10 cellular contexts compared by ENCODE assay signal in the genomic region with DNA sequence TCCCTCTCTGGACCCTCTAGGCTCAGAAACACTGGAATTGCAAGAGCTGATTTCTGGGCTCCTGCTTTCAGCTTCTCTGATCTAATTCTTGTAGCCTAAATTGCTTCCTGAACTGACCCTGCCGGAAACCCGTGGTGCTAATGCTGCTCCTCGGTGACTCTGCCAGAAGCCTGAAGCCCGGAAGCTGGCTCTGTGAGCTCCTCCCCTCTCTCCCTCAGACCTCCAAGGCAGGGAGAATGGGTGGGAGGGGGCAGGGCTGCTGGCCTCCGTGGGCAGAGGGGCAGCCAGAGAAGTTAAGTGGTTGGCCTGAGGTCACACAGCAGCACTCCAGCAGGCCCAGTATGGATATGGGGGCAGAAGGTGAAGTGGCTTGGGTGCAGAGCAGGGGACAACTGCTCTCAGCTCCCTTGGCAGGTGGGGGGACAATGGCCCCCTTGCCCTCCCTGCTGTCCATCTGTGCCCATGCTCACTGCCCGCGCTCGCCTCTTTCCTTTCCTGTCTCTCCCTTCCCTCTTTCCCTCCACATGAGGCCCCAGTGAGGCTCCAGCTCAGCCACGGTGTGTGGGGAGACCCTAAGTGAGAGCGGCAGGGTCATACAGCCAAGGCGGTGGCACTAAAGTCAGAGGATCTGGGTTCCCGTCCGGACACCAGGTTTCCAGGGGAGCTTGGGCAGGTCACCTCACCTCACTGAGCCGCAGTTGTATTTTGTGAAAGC. TPM values are rescaled to one million over a fixed set of nuclear protein-coding genes. Genes with fewer than 3 reads are reported as not detected.
DNase-seq lines count a peak whose midpoint lies in the region; ATAC-seq and TF ChIP-seq lines count a peak whose summit lies in the region.
"Had no signal": no experiment of that assay in that cellular context is flagged by ENCODE, and none has a peak within 500 bp of the region (broad histone marks: within the 10 kb centered on the region; RNA-seq: fewer than 3 reads in every experiment).

No MANE protein-coding gene starts in this region.

- CTCF ChIA-PET in A673 (lab: Charles Lee) (interaction anchor here (0.8 kb wide), 1 partner anchor 8 kb away, joined by 4 read pairs; no protein-coding TSS in a partner anchor), OCI-LY7 (lab: Charles Lee; ENCODE audit: unreplicated experiment) (no interaction called here)

- no peaks in the 10 kb centered on the region for H3K36me3 Mint-ChIP-seq in T-helper 17 cell (ENCODE audit: low read depth)
- peaks cover 0 to 3% (median 0%) of the 10 kb centered on the region in 3 donors for H3K36me3 Mint-ChIP-seq in naive thymus-derived CD8-positive, alpha-beta T cell

- ATAC-seq in T-helper 17 cell (peak; percentile 77), HG02852 (IDR thresholded peaks at IDR 0.05; ENCODE audit: unreplicated experiment) (no peak)
- peak; percentile 94 to 95 for ATAC-seq in naive thymus-derived CD8-positive, alpha-beta T cell

- no peaks in the 10 kb centered on the region for H3K27me3 Mint-ChIP-seq in T-helper 17 cell
- no peaks in the 10 kb centered on the region for H3K27me3 Mint-ChIP-seq in naive thymus-derived CD8-positive, alpha-beta T cell

- peaks cover 0 to 9% (median 0%) of the 10 kb centered on the region in 9 donors for H3K9me3 Mint-ChIP-seq in naive thymus-derived CD8-positive, alpha-beta T cell

- H3K9me3 ChIP-seq in A673 (ENCODE audit: low read depth, low read length, poor library complexity, severe bottlenecking): no peaks in the 10 kb centered on the region
- H3K9me3 ChIP-seq in T-helper 17 cell (ENCODE audit: control insufficient read depth, low read length, poor library complexity, severe bottlenecking): no peaks in the 10 kb centered on the region
- H3K9me3 ChIP-seq in colonic mucosa: no peaks in the 10 kb centered on the region
- H3K9me3 ChIP-seq in OCI-LY7 (ENCODE audit: low read length): peaks cover 7% of the 10 kb centered on the region; the same call in 1 of the 2 replicates

- no peak overlapping the region for H3K4me2 ChIP-seq in OCI-LY7 (ENCODE audit: low read length)

- DNase-seq in A673 (ENCODE audit: low spot score) (peak; percentile 41), T-helper 17 cell (peak; percentile 7 to 11 (median 8)), colonic mucosa (no peak), EL (no peak), OCI-LY7 (ENCODE audit: low spot score) (no peak), NCI-H2081 treated with DMSO at 0.1 percent for 48 hours (lab: John Stamatoyannopoulos, UW) (no peak)
- DNase-seq in naive thymus-derived CD8-positive, alpha-beta T cell: peak in 9 of 10 donors; percentile 18 to 79 (median 48)

- no peaks in the 10 kb centered on the region for H3K79me2 ChIP-seq in OCI-LY7 (ENCODE audit: insufficient read depth, low read depth, low read length)

- intact Hi-C loops in A673 (cut with micrococcal nuclease; ENCODE audit: unreplicated experiment): no loop called here
- intact Hi-C loops in colonic mucosa (cut with DNase I): no loop called here
- intact Hi-C loops in OCI-LY7 (cut with micrococcal nuclease; ENCODE audit: unreplicated experiment): no loop called here

- H3K27ac ChIP-seq in A673 (ENCODE audit: low read depth, low read length, poor library complexity, severe bottlenecking) (no peak overlapping the region), colonic mucosa (peak overlapping the region; percentile 50), OCI-LY7 (ENCODE audit: low read depth, low read length, poor library complexity, severe bottlenecking) (no peak overlapping the region)
- H3K27ac ChIP-seq: C4-2B had no signal

- H3K4me1 Mint-ChIP-seq in T-helper 17 cell: peaks cover 14% of the 10 kb centered on the region
- peaks cover 16 to 42% (median 25%) of the 10 kb centered on the region in 4 donors for H3K4me1 Mint-ChIP-seq in naive thymus-derived CD8-positive, alpha-beta T cell

- no peaks in the 10 kb centered on the region for H3K4me1 ChIP-seq in A673 (ENCODE audit: insufficient read depth, low read length, poor library complexity, severe bottlenecking)
- H3K4me1 ChIP-seq in colonic mucosa: peaks cover 45% of the 10 kb centered on the region
- no peaks in the 10 kb centered on the region for H3K4me1 ChIP-seq in OCI-LY7 (ENCODE audit: insufficient read depth, low read length, poor library complexity, severe bottlenecking)

- no peak overlapping the region for H2AFZ ChIP-seq in OCI-LY7 (ENCODE audit: low read length)

- H3K27me3 ChIP-seq in A673 (replicated peaks; ENCODE audit: insufficient read depth, low read depth, low read length, poor library complexity) (no peaks in the 10 kb centered on the region), colonic mucosa (no peaks in the 10 kb centered on the region)

- no peaks in the 10 kb centered on the region for H3K36me3 ChIP-seq in A673 (ENCODE audit: insufficient read depth, low read length, poor library complexity, severe bottlenecking)
- no peaks in the 10 kb centered on the region for H3K36me3 ChIP-seq in colonic mucosa
- H3K36me3 ChIP-seq in OCI-LY7 (ENCODE audit: insufficient read depth, low read length): no peaks in the 10 kb centered on the region

- BruUV-seq in A673 (replicated peaks; lab: Mats Ljungman, UMichigan) (no TSS peak), OCI-LY7 (replicated peaks; lab: Mats Ljungman, UMichigan) (no TSS peak)

- H3K27ac Mint-ChIP-seq in T-helper 17 cell: peak overlapping the region; percentile 85
- peak overlapping the region; percentile 96 to 99 (median 98) for H3K27ac Mint-ChIP-seq in naive thymus-derived CD8-positive, alpha-beta T cell

- H3K9me2 ChIP-seq in OCI-LY7 (ENCODE audit: insufficient read depth, low read length): no peaks in the 10 kb centered on the region

- H4K20me1 ChIP-seq in OCI-LY7 (ENCODE audit: insufficient read depth, low read length): no peaks in the 10 kb centered on the region

- H3K4me3 ChIP-seq in A673 (ENCODE audit: low read depth, low read length, poor library complexity, severe bottlenecking): no peak overlapping the region
- H3K4me3 ChIP-seq in colonic mucosa: no peak overlapping the region
- H3K4me3 ChIP-seq in OCI-LY7 (ENCODE audit: low read depth, low read length, poor library complexity, severe bottlenecking): no peak overlapping the region

- H3K9ac ChIP-seq in colonic mucosa (ENCODE audit: low read depth in 2 of 2, low read length in 2 of 2): peak overlapping the region; percentile 67 to 75

- POLR2A ChIA-PET in A673 (lab: Charles Lee; ENCODE audit: low non-redundant PET) (interaction anchor here (0.6 kb wide), 1 partner anchor 521 kb away, joined by 4 read pairs; no protein-coding TSS in a partner anchor), OCI-LY7 (lab: Charles Lee) (no interaction called here)
- POLR2A ChIA-PET in naive thymus-derived CD8-positive, alpha-beta T cell (lab: Charles Lee): interaction anchor here (1.0 to 2.8 kb wide), 5 partner anchors 9 to 35 kb away, joined by 4 to 25 read pairs (median 9); a partner anchor contains a TSS

- TF ChIP-seq CTCF in A673 (conservative IDR thresholded peaks at IDR 0.05; ENCODE audit: low read depth, low read length) (no peak), colonic mucosa (IDR thresholded peaks at IDR 0.05) (no peak), OCI-LY7 (conservative IDR thresholded peaks at IDR 0.05; ENCODE audit: low read length) (no peak)

- H3K4me3 Mint-ChIP-seq in T-helper 17 cell: peak overlapping the region; percentile 83
- peak overlapping the region; percentile 73 to 89 (median 86) for H3K4me3 Mint-ChIP-seq in naive thymus-derived CD8-positive, alpha-beta T cell

RNA-seq across cellular contexts. Expression of a gene that starts 16.2 kb away (rescaled TPM):
- total RNA-seq in A673 (2021): 4.3 and 7.0 TPM in 2 replicates
- total RNA-seq in T-helper 17 cell: 1 to 10 TPM; 2.5 to 3.0 TPM
- total RNA-seq in colonic mucosa: 100 to 1,000 TPM; 258 to 267 TPM
- total RNA-seq in naive thymus-derived CD8-positive, alpha-beta T cell: 1 to 10 TPM; 9.5 to 9.9 TPM
- polyA plus RNA-seq in naive thymus-derived CD8-positive, alpha-beta T cell: 10 to 100 TPM in 1 of 3 donors, 1 to 10 TPM in 2; 6.2 to 13.1 (median 7.5) TPM
- 0.98 and 1.4 TPM in 2 replicates for total RNA-seq in OCI-LY7 (2014; rRNA removed; shearing (Covaris generic))
- 1.5 TPM in 2 replicates for total RNA-seq in OCI-LY7 (2022)

RNA-seq across cellular contexts. Expression of a gene that starts 19.6 kb away (rescaled TPM):
- total RNA-seq in A673 (2021): not detected in 2 replicates
- total RNA-seq in T-helper 17 cell: not detected
- total RNA-seq in colonic mucosa: 10 to 100 TPM in 1 of 2 donors, 1 to 10 TPM in 1; 7.5 to 16.8 TPM
- 1 to 10 TPM in 1 of 2 experiments, not detected in 1; 1.1 TPM for total RNA-seq in naive thymus-derived CD8-positive, alpha-beta T cell
- polyA plus RNA-seq in naive thymus-derived CD8-positive, alpha-beta T cell: not detected
- not detected in 2 replicates for total RNA-seq in OCI-LY7 (2014; rRNA removed; shearing (Covaris generic))
- not detected in 2 replicates for total RNA-seq in OCI-LY7 (2022)
- total RNA-seq: kidney epithelial cell had no signal

RNA-seq across cellular contexts. Expression of a gene that starts 45.1 kb away (rescaled TPM):
- total RNA-seq in A673 (2021) (not detected in 2 replicates), T-helper 17 cell (1 to 10 TPM in 1 of 2 donors, under 1 TPM in 1; 0.57 to 1.7 TPM), colonic mucosa (1 to 10 TPM; 3.8 to 4.1 TPM), OCI-LY7 (2022) (not detected in 2 replicates)
- under 1 TPM; 0.18 to 0.30 TPM for total RNA-seq in naive thymus-derived CD8-positive, alpha-beta T cell
- not detected for polyA plus RNA-seq in naive thymus-derived CD8-positive, alpha-beta T cell
- total RNA-seq in OCI-LY7 (2014; rRNA removed; shearing (Covaris generic)): not detected in 2 replicates

RNA-seq across cellular contexts. Expression of a gene that starts 48.8 kb away (rescaled TPM):
- total RNA-seq in A673 (2021): not detected in 2 replicates
- not detected for total RNA-seq in T-helper 17 cell
- total RNA-seq in colonic mucosa: 100 to 1,000 TPM in 1 of 2 donors, 10 to 100 TPM in 1; 83.1 to 107 TPM
- not detected for total RNA-seq in naive thymus-derived CD8-positive, alpha-beta T cell
- not detected for polyA plus RNA-seq in naive thymus-derived CD8-positive, alpha-beta T cell
- not detected in 2 replicates for total RNA-seq in OCI-LY7 (2014; rRNA removed; shearing (Covaris generic))
- total RNA-seq in OCI-LY7 (2022): not detected in 2 replicates
- total RNA-seq: kidney epithelial cell had no signal

Comparison
In these comparisons a context has a peak if more than half of its experiments do, and no peak if none do; other contexts are left out.
1. DNase-seq: peak in A673 (single experiment), T-helper 17 cell (3 of 3) and naive thymus-derived CD8-positive, alpha-beta T cell (9 of 10); none in colonic mucosa (single experiment), EL (single experiment), OCI-LY7 (single experiment) and NCI-H2081 treated with DMSO at 0.1 percent for 48 hours (single experiment).
2. RNA of a gene that starts 16.2 kb away (total RNA-seq): 258 to 267 TPM in colonic mucosa; 9.5 to 9.9 TPM in naive thymus-derived CD8-positive, alpha-beta T cell, 4.3 to 7.0 TPM in A673, 2.5 to 3.0 TPM in T-helper 17 cell and 0.98 to 1.5 TPM in OCI-LY7; every median in the first group is over 10 times any median in the second.